10 cellular contexts compared by ENCODE assay signal in the genomic region with DNA sequence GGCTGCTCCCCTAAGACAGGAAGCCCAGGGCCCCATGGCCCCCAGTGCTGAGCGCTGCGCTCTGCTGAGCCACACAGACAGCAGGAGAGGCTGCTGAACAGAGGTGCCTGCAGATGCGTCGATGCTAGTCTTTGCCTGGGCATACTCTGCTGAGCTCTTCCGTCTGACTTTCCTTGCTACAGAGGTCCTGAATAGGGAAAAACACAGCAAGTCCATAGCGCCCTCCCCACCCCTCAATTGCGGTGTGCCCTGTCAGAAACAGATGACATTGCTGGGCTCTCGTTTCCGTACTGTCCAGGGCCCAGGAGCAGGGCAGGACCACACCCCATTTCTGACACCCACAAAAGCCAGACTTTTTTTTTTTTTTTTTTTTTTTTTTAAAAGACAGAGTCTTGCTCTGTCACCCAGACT.
DNase-seq lines count a peak whose midpoint lies in the region; ATAC-seq and TF ChIP-seq lines count a peak whose summit lies in the region.
"Had no signal": no experiment of that assay in that cellular context is flagged by ENCODE, and none has a peak within 500 bp of the region (broad histone marks: within the 10 kb centered on the region; RNA-seq: fewer than 3 reads in every experiment).

No MANE protein-coding gene starts in this region.

- no TSS peak for BruUV-seq in A673 (replicated peaks; lab: Mats Ljungman, UMichigan)

- no peaks in the 10 kb centered on the region for H3K27me3 ChIP-seq in thymus (ENCODE audit: control insufficient read depth, insufficient read depth)
- no peaks in the 10 kb centered on the region for H3K27me3 ChIP-seq in A673 (replicated peaks; ENCODE audit: insufficient read depth, low read depth, low read length, poor library complexity)

- peak; percentile 81 for ATAC-seq in HG03097 (IDR thresholded peaks at IDR 0.05; ENCODE audit: low FRiP score, unreplicated experiment)

- CTCF ChIA-PET in activated naive CD4-positive, alpha-beta T cell treated with anti-CD3 and anti-CD28 coated beads, Interleukin-2, amount 10 ng/mL, durations not matched to agents 7 days and 5 days (lab: Charles Lee), result no interaction called here
- CTCF ChIA-PET in A673 (lab: Charles Lee), result no interaction called here

- H3K27ac Mint-ChIP-seq in activated naive CD4-positive, alpha-beta T cell treated with anti-CD3 and anti-CD28 coated beads, Interleukin-2, amount 10 ng/mL, durations not matched to agents 7 days and 5 days, result no peak overlapping the region
- H3K27ac Mint-ChIP-seq in activated naive CD8-positive, alpha-beta T cell treated with anti-CD3 and anti-CD28 coated beads for 36 hours, result no peak overlapping the region

- H3K27me3 Mint-ChIP-seq in activated naive CD4-positive, alpha-beta T cell treated with anti-CD3 and anti-CD28 coated beads, Interleukin-2, amount 10 ng/mL, durations not matched to agents 7 days and 5 days, result no peaks in the 10 kb centered on the region
- no peaks in the 10 kb centered on the region for H3K27me3 Mint-ChIP-seq in activated naive CD8-positive, alpha-beta T cell treated with anti-CD3 and anti-CD28 coated beads for 36 hours

- peak; percentile 36 for DNase-seq in activated naive CD4-positive, alpha-beta T cell treated with anti-CD3 and anti-CD28 coated beads, Interleukin-2, amount 10 ng/mL, durations not matched to agents 7 days and 5 days
- no peak for DNase-seq in activated naive CD4-positive, alpha-beta T cell treated with Interleukin-2 at 50 U/mL for 16 hours
- peak; percentile 20 for DNase-seq in activated naive CD8-positive, alpha-beta T cell treated with anti-CD3 and anti-CD28 coated beads for 36 hours
- DNase-seq in SW 1271 (lab: John Stamatoyannopoulos, UW) (no peak), amniotic stem cell (lab: John Stamatoyannopoulos, UW) (no peak), A673 (ENCODE audit: low spot score) (no peak)
- DNase-seq: left ventricle myocardium inferior; stimulated activated CD4-positive, alpha-beta T cell treated with anti-CD3 and anti-CD28 coated beads, Interleukin-2, amount 100 ng/mL, for 48 hours had no signal

- H3K9me3 ChIP-seq in thymus (ENCODE audit: control insufficient read depth) (no peaks in the 10 kb centered on the region), A673 (ENCODE audit: low read depth, low read length, poor library complexity, severe bottlenecking) (no peaks in the 10 kb centered on the region)
- H3K9me3 ChIP-seq: left ventricle myocardium inferior had no signal

- POLR2A ChIA-PET in A673 (lab: Charles Lee; ENCODE audit: low non-redundant PET), result no interaction called here

- H3K4me1 ChIP-seq in thymus (ENCODE audit: control insufficient read depth, insufficient read depth, low read length) (peaks cover 17% of the 10 kb centered on the region), A673 (ENCODE audit: insufficient read depth, low read length, poor library complexity, severe bottlenecking) (no peaks in the 10 kb centered on the region)

- H3K27ac ChIP-seq in thymus (ENCODE audit: low read depth), result peak overlapping the region; percentile 9
- no peak overlapping the region for H3K27ac ChIP-seq in A673 (ENCODE audit: low read depth, low read length, poor library complexity, severe bottlenecking)
- H3K27ac ChIP-seq: left ventricle myocardium inferior had no signal

- H3K4me3 Mint-ChIP-seq in activated naive CD4-positive, alpha-beta T cell treated with anti-CD3 and anti-CD28 coated beads, Interleukin-2, amount 10 ng/mL, durations not matched to agents 7 days and 5 days, result peak overlapping the region; percentile 19
- no peak overlapping the region for H3K4me3 Mint-ChIP-seq in activated naive CD8-positive, alpha-beta T cell treated with anti-CD3 and anti-CD28 coated beads for 36 hours

- 13% methylated on average over 9 of the region's 9 CpGs for WGBS in thymus

- TF ChIP-seq CTCF in A673 (conservative IDR thresholded peaks at IDR 0.05; ENCODE audit: low read depth, low read length), result no peak

- H3K4me1 Mint-ChIP-seq in activated naive CD4-positive, alpha-beta T cell treated with anti-CD3 and anti-CD28 coated beads, Interleukin-2, amount 10 ng/mL, durations not matched to agents 7 days and 5 days, result peaks cover 19% of the 10 kb centered on the region
- peaks cover 22% of the 10 kb centered on the region for H3K4me1 Mint-ChIP-seq in activated naive CD8-positive, alpha-beta T cell treated with anti-CD3 and anti-CD28 coated beads for 36 hours

- intact Hi-C loops in A673 (cut with micrococcal nuclease; ENCODE audit: unreplicated experiment), result no loop called here

- peaks cover 7% of the 10 kb centered on the region for H3K36me3 Mint-ChIP-seq in activated naive CD4-positive, alpha-beta T cell treated with anti-CD3 and anti-CD28 coated beads, Interleukin-2, amount 10 ng/mL, durations not matched to agents 7 days and 5 days
- peaks cover 9% of the 10 kb centered on the region for H3K36me3 Mint-ChIP-seq in activated naive CD8-positive, alpha-beta T cell treated with anti-CD3 and anti-CD28 coated beads for 36 hours

- no peaks in the 10 kb centered on the region for H3K9me3 Mint-ChIP-seq in activated naive CD4-positive, alpha-beta T cell treated with anti-CD3 and anti-CD28 coated beads, Interleukin-2, amount 10 ng/mL, durations not matched to agents 7 days and 5 days
- H3K9me3 Mint-ChIP-seq in activated naive CD8-positive, alpha-beta T cell treated with anti-CD3 and anti-CD28 coated beads for 36 hours, result no peaks in the 10 kb centered on the region

- peaks cover 6% of the 10 kb centered on the region for H3K36me3 ChIP-seq in thymus (ENCODE audit: control insufficient read depth, insufficient read depth)
- H3K36me3 ChIP-seq in A673 (ENCODE audit: insufficient read depth, low read length, poor library complexity, severe bottlenecking), result no peaks in the 10 kb centered on the region

- H3K4me3 ChIP-seq in thymus (ENCODE audit: low read length), result no peak overlapping the region
- no peak overlapping the region for H3K4me3 ChIP-seq in A673 (ENCODE audit: low read depth, low read length, poor library complexity, severe bottlenecking)
- H3K4me3 ChIP-seq: left ventricle myocardium inferior had no signal

Comparison
In these comparisons a context has a peak if more than half of its experiments do, and no peak if none do; other contexts are left out.
1. DNase-seq: peak in activated naive CD4-positive, alpha-beta T cell treated with anti-CD3 and anti-CD28 coated beads, Interleukin-2, amount 10 ng/mL, durations not matched to agents 7 days and 5 days (single experiment) and activated naive CD8-positive, alpha-beta T cell treated with anti-CD3 and anti-CD28 coated beads for 36 hours (single experiment); none in activated naive CD4-positive, alpha-beta T cell treated with Interleukin-2 at 50 U/mL for 16 hours (single experiment), SW 1271 (0 of 2), amniotic stem cell (single experiment) and A673 (single experiment).